In the genomic region with DNA sequence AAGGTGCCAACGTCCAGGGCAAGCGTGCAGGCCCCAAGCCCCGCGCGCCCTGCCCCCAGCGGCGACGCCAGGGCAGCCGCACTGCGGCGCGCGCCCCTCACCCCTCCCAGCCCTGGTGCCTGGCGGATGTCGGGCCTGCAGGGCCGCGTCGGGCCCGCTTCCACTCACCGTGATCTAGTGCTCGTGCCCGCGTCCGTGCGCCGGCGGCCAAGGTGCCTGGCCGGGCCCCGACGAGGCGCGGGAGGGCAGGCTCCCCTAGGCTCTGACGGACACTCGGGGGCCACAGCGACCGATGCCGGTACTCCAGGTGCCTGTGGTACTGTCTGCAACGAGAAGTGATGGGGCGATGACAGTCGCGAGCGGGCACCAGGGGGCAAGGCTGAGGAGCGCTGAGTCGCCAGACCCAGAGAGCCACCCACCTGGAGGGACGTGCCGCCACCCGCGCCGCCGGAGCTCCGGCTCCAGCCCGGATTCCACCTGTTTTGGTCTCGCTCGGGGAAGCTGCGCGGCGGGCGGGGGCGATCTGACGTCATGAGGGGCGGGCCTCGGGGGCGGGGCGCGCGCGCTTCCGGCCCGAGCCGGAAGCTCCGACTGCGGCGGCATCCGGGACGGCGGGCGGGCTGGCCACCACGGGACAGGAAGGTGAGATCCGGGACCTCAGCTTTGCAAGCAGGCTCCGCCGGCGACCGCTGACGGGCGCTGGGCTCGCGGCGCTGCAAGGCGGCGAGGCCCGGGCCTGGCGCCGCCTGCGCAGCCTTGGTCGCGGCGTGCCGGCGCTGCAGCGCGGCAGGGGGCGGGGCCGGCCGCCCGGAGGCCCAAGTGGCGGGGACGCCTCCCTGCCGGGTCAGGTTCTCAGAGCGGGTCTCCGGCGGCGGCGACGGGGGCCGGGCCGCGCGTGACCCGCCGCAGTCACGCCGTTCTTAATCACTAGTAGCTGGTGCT, we compare ENCODE assay signal across 8 cellular contexts. TPM values are rescaled to one million over a fixed set of nuclear protein-coding genes. Genes with fewer than 3 reads are reported as not detected.
DNase-seq lines count a peak whose midpoint lies in the region; ATAC-seq, FAIRE-seq and TF ChIP-seq lines count a peak whose summit lies in the region.

Gene LYSET (plus strand): TSS at position 927 of the 942 bp plus-strand sequence. CDS start 89 bp downstream, outside the sequence.
A gene with protein sequence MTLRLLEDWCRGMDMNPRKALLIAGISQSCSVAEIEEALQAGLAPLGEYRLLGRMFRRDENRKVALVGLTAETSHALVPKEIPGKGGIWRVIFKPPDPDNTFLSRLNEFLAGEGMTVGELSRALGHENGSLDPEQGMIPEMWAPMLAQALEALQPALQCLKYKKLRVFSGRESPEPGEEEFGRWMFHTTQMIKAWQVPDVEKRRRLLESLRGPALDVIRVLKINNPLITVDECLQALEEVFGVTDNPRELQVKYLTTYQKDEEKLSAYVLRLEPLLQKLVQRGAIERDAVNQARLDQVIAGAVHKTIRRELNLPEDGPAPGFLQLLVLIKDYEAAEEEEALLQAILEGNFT (minus strand): TSS at position 507 of the 942 bp plus-strand sequence. CDS start 655 bp downstream, outside the sequence.

- H2AFZ ChIP-seq in neural cell (ENCODE audit: low read depth, low read length): peak within 1 kb of the TSS; percentile 93

- peaks cover 24 to 42% (median 32%) of the 10 kb centered on the region in 4 donors for H3K4me1 ChIP-seq in stomach

- no peak for FAIRE-seq in RCC 7860 (lab: Jason Lieb, UNC)

- H3K27ac ChIP-seq in neural cell (ENCODE audit: low read length) (peak within 1 kb of the TSS; percentile 96), stomach (peak within 1 kb of the TSS; percentile 92 to 100 (median 97))

- peak within 1 kb of the TSS; percentile 93 for H3K4me3 ChIP-seq in fibroblast of pulmonary artery (replicated peaks; ENCODE audit: low read depth, low read length)
- H3K4me3 ChIP-seq in neural cell (ENCODE audit: low read length): peak within 1 kb of the TSS; percentile 92
- H3K4me3 ChIP-seq in stomach: peak within 1 kb of the TSS; percentile 67 to 95 (median 76)

- no peaks in the 10 kb centered on the region for H3F3A ChIP-seq in neural cell (ENCODE audit: insufficient read depth, low read length, poor library complexity, severe bottlenecking)

- TF ChIP-seq POLR2A in stomach (IDR thresholded peaks at IDR 0.05): peak in 2 of 4 donors; percentile 66 to 76

- H3K36me3 ChIP-seq in neural cell (ENCODE audit: insufficient read depth, low read length): no peaks in the 10 kb centered on the region
- H3K36me3 ChIP-seq in stomach: peaks cover 0 to 42% (median 38%) of the 10 kb centered on the region in 4 donors

- H3K27me3 ChIP-seq in neural cell (ENCODE audit: insufficient read depth, low read depth, low read length) (no peaks in the 10 kb centered on the region), stomach (no peaks in the 10 kb centered on the region)

- peak within 1 kb of the TSS; percentile 99 for H3K9ac ChIP-seq in neural cell (ENCODE audit: low read length)

- DNase-seq in DMS79 (lab: John Stamatoyannopoulos, UW) (peak; percentile 76), HuH-7 (ENCODE audit: low spot score) (peak; percentile 81), RCC 7860 (ENCODE audit: low spot score) (peak; percentile 57), fibroblast of pulmonary artery (ENCODE audit: low read depth) (peak; percentile 82), stomach (peak; percentile 89)
- peak; percentile 84 to 86 for DNase-seq in activated T-helper 1 cell treated with anti-CD3 and anti-CD28 coated beads, Interleukin-2, amount 50 U/mL, for 16 hours (ENCODE audit: low read depth in 1 of 2, low spot score in 1 of 2)

- peak; percentile 44 for TF ChIP-seq EP300 in neural cell (conservative IDR thresholded peaks at IDR 0.05; ENCODE audit: poor library complexity, severe bottlenecking)
- no peak for TF ChIP-seq EP300 in stomach (IDR thresholded peaks at IDR 0.05)

- H3K79me2 ChIP-seq in neural cell (replicated peaks; ENCODE audit: insufficient read depth, low read length): peaks cover 25% of the 10 kb centered on the region

- peak; percentile 38 for TF ChIP-seq RAD21 in neural cell (conservative IDR thresholded peaks at IDR 0.05)

- TF ChIP-seq CTCF in fibroblast of pulmonary artery (IDR thresholded peaks at IDR 0.05; ENCODE audit: low read length, missing control alignments) (no peak), neural cell (IDR thresholded peaks at IDR 0.05; ENCODE audit: poor library complexity, severe bottlenecking) (peak; percentile 65), stomach (IDR thresholded peaks at IDR 0.05) (peak in 3 of 7 experiments; percentile 4 to 35 (median 29))

- peak within 1 kb of the TSS; percentile 98 for H3K4me2 ChIP-seq in neural cell (ENCODE audit: low read length)

- intact Hi-C loops in stomach (cut with DNase I; ENCODE audit: low total_unique reads): no loop called here

- WGBS in stomach, 5 donors: 0 to 1% (median 0%) methylated on average over 18 to 122 of the region's 122 CpGs

- H3K9me3 ChIP-seq in neural cell (ENCODE audit: low read length) (no peaks in the 10 kb centered on the region), stomach (no peaks in the 10 kb centered on the region)

- H3K9me2 ChIP-seq in neural cell (ENCODE audit: insufficient read depth, low read length): no peaks in the 10 kb centered on the region

- H4K20me1 ChIP-seq in neural cell (ENCODE audit: insufficient read depth): no peaks in the 10 kb centered on the region

- ATAC-seq in GM21515 (IDR thresholded peaks at IDR 0.05; ENCODE audit: unreplicated experiment): peak; percentile 85

TF ChIP-seq in neural cell, 6 proteins besides CTCF, POLR2A, EP300 and RAD21:
- peak; percentile 72 for TF ChIP-seq MXI1 (conservative IDR thresholded peaks at IDR 0.05; ENCODE audit: poor library complexity, severe bottlenecking)
- TF ChIP-seq SMC3 (conservative IDR thresholded peaks at IDR 0.05; ENCODE audit: poor library complexity): peak; percentile 54
- TF ChIP-seq TAF1 (IDR thresholded peaks at IDR 0.05; ENCODE audit: low read depth): peak; percentile 66
- TF ChIP-seq POLR2AphosphoS5 (IDR thresholded peaks at IDR 0.05): peak; percentile 95
- TF ChIP-seq REST (IDR thresholded peaks at IDR 0.05; ENCODE audit: borderline replicate concordance): peak; percentile 60
- TF ChIP-seq EZH2 (IDR thresholded peaks at IDR 0.05; ENCODE audit: borderline replicate concordance, insufficient read depth, low read length, poor library complexity, severe bottlenecking): no peak

RNA-seq across cellular contexts. Expression of gene LYSET, which starts in this region (rescaled TPM):
- polyA plus RNA-seq in neural cell (24.0 and 27.7 TPM in 2 replicates), stomach (10 to 100 TPM; 19.3 to 23.8 (median 21.6) TPM)
- 16.8 and 21.4 TPM in 2 replicates for polyA minus RNA-seq in neural cell
- total RNA-seq in stomach: 10 to 100 TPM in 1 of 5 donors, 1 to 10 TPM in 2, under 1 TPM in 2; 0.87 to 11.6 (median 2.9) TPM

RNA-seq across cellular contexts. Expression of the second gene that starts in this region (rescaled TPM):
- polyA plus RNA-seq in neural cell (224 and 225 TPM in 2 replicates), stomach (10 to 100 TPM; 18.3 to 26.0 (median 20.1) TPM)
- 132 and 136 TPM in 2 replicates for polyA minus RNA-seq in neural cell
- total RNA-seq in stomach: 10 to 100 TPM in 2 of 5 donors, 1 to 10 TPM in 2, under 1 TPM in 1; 0.87 to 44.1 (median 9.4) TPM

Comparison
In these comparisons a context has a peak if more than half of its experiments do, and no peak if none do; other contexts are left out.
1. Peak in every context shown above with its lines: DNase-seq, ATAC-seq, H3K4me3 ChIP-seq and H3K27ac ChIP-seq.